In genomic region chr6:156832166-156832743, GRCh38 we compare ENCODE assay signal across 8 cellular contexts. TPM values are rescaled to one million over a fixed set of nuclear protein-coding genes. Genes with fewer than 3 reads are reported as not detected.
DNase-seq lines count a peak whose midpoint lies in the region; ATAC-seq and TF ChIP-seq lines count a peak whose summit lies in the region.

No MANE protein-coding gene starts in this region.

- H3K27me3 Mint-ChIP-seq in natural killer cell (ENCODE audit: low read depth in 2 of 2) = no peaks in the 10 kb centered on the region
- H3K27me3 Mint-ChIP-seq in activated T-cell treated with anti-CD3 and anti-CD28 coated beads, Interleukin-2, amount 50 U/mL, for 72 hours (ENCODE audit: low read depth) = no peaks in the 10 kb centered on the region

- POLR2A ChIA-PET in HEK293 (lab: Yijun Ruan, JAX) = interaction anchor here (0.8 to 1.1 kb wide), 2 partner anchors 13 to 52 kb away, joined by 3 read pairs; no protein-coding TSS in a partner anchor

- no peak for ATAC-seq in gastrocnemius medialis
- no peak for ATAC-seq in HG02970 (IDR thresholded peaks at IDR 0.05; ENCODE audit: low FRiP score, unreplicated experiment)
- ATAC-seq in natural killer cell = no peak
- ATAC-seq in activated T-cell treated with anti-CD3 and anti-CD28 coated beads, Interleukin-2, amount 50 U/mL, for 72 hours (replicated peaks in 1 of 2) = no peak

- CTCF ChIA-PET in HEK293 (lab: Yijun Ruan, JAX) = interaction anchor here (0.6 kb wide), 2 partner anchors 12 to 1376 kb away, joined by 3 read pairs; no protein-coding TSS in a partner anchor

- H3K9me2 ChIP-seq in OCI-LY1 (ENCODE audit: low read depth, low read length) = no peaks in the 10 kb centered on the region

- no peaks in the 10 kb centered on the region for H3K27me3 ChIP-seq in OCI-LY1 (ENCODE audit: insufficient read depth, low read length)
- no peaks in the 10 kb centered on the region for H3K27me3 ChIP-seq in gastrocnemius medialis

- H2AFZ ChIP-seq in OCI-LY1 (ENCODE audit: low read length) = no peak overlapping the region

- H3K36me3 Mint-ChIP-seq in natural killer cell = no peaks in the 10 kb centered on the region
- peaks cover 4 to 6% of the 10 kb centered on the region in 2 donors for H3K36me3 Mint-ChIP-seq in activated T-cell treated with anti-CD3 and anti-CD28 coated beads, Interleukin-2, amount 50 U/mL, for 72 hours (ENCODE audit: insufficient read depth in 2 of 2)

- peak overlapping the region in 1 of 2 donors; percentile 53 for H3K27ac Mint-ChIP-seq in natural killer cell
- no peak overlapping the region for H3K27ac Mint-ChIP-seq in activated T-cell treated with anti-CD3 and anti-CD28 coated beads, Interleukin-2, amount 50 U/mL, for 72 hours

- H3K4me1 ChIP-seq in HEK293 (ENCODE audit: control insufficient read depth, insufficient read depth, low read length) (peaks cover 21% of the 10 kb centered on the region), OCI-LY1 (ENCODE audit: insufficient read depth, low read length, severe bottlenecking) (peaks cover 28% of the 10 kb centered on the region), gastrocnemius medialis (peaks cover 58 to 67% of the 10 kb centered on the region in 2 donors)

- TF ChIP-seq CTCF in HEK293 (tag by site-specific recombination; IDR thresholded peaks at IDR 0.05) = no peak
- no peak for TF ChIP-seq CTCF in OCI-LY1 (IDR thresholded peaks at IDR 0.05; ENCODE audit: low read length)
- no peak for TF ChIP-seq CTCF in fibroblast of pulmonary artery (IDR thresholded peaks at IDR 0.05; ENCODE audit: low read length, missing control alignments)
- no peak for TF ChIP-seq CTCF in gastrocnemius medialis (IDR thresholded peaks at IDR 0.05 in 4 of 5, conservative IDR thresholded peaks at IDR 0.05 in 1 of 5)
- TF ChIP-seq CTCF in natural killer cell (IDR thresholded peaks at IDR 0.05) = no peak

- no peaks in the 10 kb centered on the region for H4K20me1 ChIP-seq in OCI-LY1 (ENCODE audit: insufficient read depth, low read length)

- H3K9me3 ChIP-seq in HEK293 (ENCODE audit: control insufficient read depth, insufficient read depth, low read depth, low read length) = no peaks in the 10 kb centered on the region
- no peaks in the 10 kb centered on the region for H3K9me3 ChIP-seq in OCI-LY1 (ENCODE audit: low read length)
- no peaks in the 10 kb centered on the region for H3K9me3 ChIP-seq in gastrocnemius medialis

- H3K27ac ChIP-seq in HEK293 (ENCODE audit: extremely low read depth, low read depth, low read length) = peak overlapping the region; percentile 40
- no peak overlapping the region for H3K27ac ChIP-seq in OCI-LY1 (ENCODE audit: low read depth, low read length, poor library complexity, severe bottlenecking)
- H3K27ac ChIP-seq in gastrocnemius medialis = peak overlapping the region; percentile 89 to 95 (median 91)

- DNase-seq in fibroblast of pulmonary artery (ENCODE audit: low read depth) (peak; percentile 68), gastrocnemius medialis (peak in 1 of 2 donors; percentile 53), D341Med (ENCODE audit: low spot score) (no peak), natural killer cell (no peak)
- DNase-seq in activated T-cell treated with anti-CD3 and anti-CD28 coated beads, Interleukin-2, amount 50 U/mL, for 72 hours = no peak

- TF ChIP-seq POLR2A in gastrocnemius medialis (IDR thresholded peaks at IDR 0.05) = no peak

- peaks cover 80% of the 10 kb centered on the region for H3K79me2 ChIP-seq in OCI-LY1 (ENCODE audit: insufficient read depth, low read length)

- in situ Hi-C loops in gastrocnemius medialis (cut with MboI; ENCODE audit: low sequenced_read_pairs in 4 of 4) = no loop called here

- intact Hi-C loops in gastrocnemius medialis (cut with DNase I; ENCODE audit: low total_unique reads) = loop anchor here (2.0 kb wide), 1 partner anchor 15 kb away; no protein-coding TSS in a partner anchor
- intact Hi-C loops in natural killer cell (cut with micrococcal nuclease) = no loop called here

- H3K4me1 Mint-ChIP-seq in natural killer cell = peaks cover 52 to 53% of the 10 kb centered on the region in 2 donors
- H3K4me1 Mint-ChIP-seq in activated T-cell treated with anti-CD3 and anti-CD28 coated beads, Interleukin-2, amount 50 U/mL, for 72 hours (ENCODE audit: low read depth) = peaks cover 49% of the 10 kb centered on the region

- H3K9ac ChIP-seq in OCI-LY1 (ENCODE audit: low read length) = no peak overlapping the region

- H3K4me3 ChIP-seq in HEK293 (ENCODE audit: low read depth, low read length) = no peak overlapping the region
- no peak overlapping the region for H3K4me3 ChIP-seq in OCI-LY1 (ENCODE audit: low read depth, low read length, poor library complexity, severe bottlenecking)
- H3K4me3 ChIP-seq in fibroblast of pulmonary artery (replicated peaks; ENCODE audit: low read depth, low read length) = no peak overlapping the region
- H3K4me3 ChIP-seq in gastrocnemius medialis = no peak overlapping the region

- H3F3A ChIP-seq in OCI-LY1 (ENCODE audit: insufficient read depth, low read length) = no peaks in the 10 kb centered on the region; the same call in 1 of the 2 replicates

- peaks cover 0 to 19% of the 10 kb centered on the region in 2 experiments; a peak in 2 of 3 replicates for H3K36me3 ChIP-seq in HEK293 (ENCODE audit: control insufficient read depth in 2 of 2, insufficient read depth in 1 of 2, low read length in 2 of 2)
- peaks cover 49% of the 10 kb centered on the region for H3K36me3 ChIP-seq in OCI-LY1 (ENCODE audit: insufficient read depth, low read length)
- no peaks in the 10 kb centered on the region for H3K36me3 ChIP-seq in gastrocnemius medialis

- no peak overlapping the region for H3K4me3 Mint-ChIP-seq in natural killer cell
- no peak overlapping the region for H3K4me3 Mint-ChIP-seq in activated T-cell treated with anti-CD3 and anti-CD28 coated beads, Interleukin-2, amount 50 U/mL, for 72 hours

- no peaks in the 10 kb centered on the region for H3K9me3 Mint-ChIP-seq in natural killer cell
- no peaks in the 10 kb centered on the region for H3K9me3 Mint-ChIP-seq in activated T-cell treated with anti-CD3 and anti-CD28 coated beads, Interleukin-2, amount 50 U/mL, for 72 hours

- H3K4me2 ChIP-seq in OCI-LY1 (ENCODE audit: low read length) = peak overlapping the region; percentile 8; the same call in 1 of the 2 replicates

TF ChIP-seq in HEK293, 187 proteins besides CTCF, POLR2A, EP300 and RAD21 (continues in another document):
- TF ChIP-seq ATF2 (tag by site-specific recombination; IDR thresholded peaks at IDR 0.05; ENCODE audit: low read depth) = no peak
- no peak for TF ChIP-seq ZNF280D (tag by site-specific recombination; IDR thresholded peaks at IDR 0.05)
- TF ChIP-seq ZBTB8A (tag by site-specific recombination; IDR thresholded peaks at IDR 0.05) = 0 out of 2 replicates have a peak, but pooled peaks have one; percentile 22
- no peak for TF ChIP-seq ZBTB20 (tag by site-specific recombination; IDR thresholded peaks at IDR 0.05)
- no peak for TF ChIP-seq ZNF544 (tag by site-specific recombination; IDR thresholded peaks at IDR 0.05)
- TF ChIP-seq ZNF311 (tag by site-specific recombination; IDR thresholded peaks at IDR 0.05; ENCODE audit: borderline replicate concordance) = no peak
- TF ChIP-seq KLF16 (tag by site-specific recombination; IDR thresholded peaks at IDR 0.05) = no peak
- TF ChIP-seq ZNF138 (tag by site-specific recombination; IDR thresholded peaks at IDR 0.05; ENCODE audit: borderline replicate concordance) = no peak
- no peak for TF ChIP-seq GLI2 (tag by site-specific recombination; IDR thresholded peaks at IDR 0.05; ENCODE audit: borderline replicate concordance, low read depth)
- TF ChIP-seq ZNF530 (tag by site-specific recombination; IDR thresholded peaks at IDR 0.05; ENCODE audit: low read depth) = no peak
- TF ChIP-seq ZNF558 (tag by site-specific recombination; IDR thresholded peaks at IDR 0.05) = 0 out of 2 replicates have a peak, but pooled peaks have one; percentile 22
- TF ChIP-seq ZBTB17 (tag by site-specific recombination; IDR thresholded peaks at IDR 0.05) = peak; percentile 16; the same call in 1 of the 2 replicates
- TF ChIP-seq OSR2 (tag by site-specific recombination; IDR thresholded peaks at IDR 0.05) = peak; percentile 26; the same call in 1 of the 2 replicates

RNA-seq across cellular contexts. Expression of gene ARID1B, which starts 55.1 kb away (rescaled TPM):
- total RNA-seq in gastrocnemius medialis = 10 to 100 TPM; 54.9 to 75.3 (median 62.0) TPM
- 100 to 1,000 TPM; 180 to 201 (median 189) TPM for total RNA-seq in natural killer cell
- 10 to 100 TPM; 62.9 to 71.6 TPM for total RNA-seq in activated T-cell treated with anti-CD3 and anti-CD28 coated beads, Interleukin-2, amount 50 U/mL, for 72 hours
